11 cellular contexts compared by ENCODE assay signal in the genomic region with DNA sequence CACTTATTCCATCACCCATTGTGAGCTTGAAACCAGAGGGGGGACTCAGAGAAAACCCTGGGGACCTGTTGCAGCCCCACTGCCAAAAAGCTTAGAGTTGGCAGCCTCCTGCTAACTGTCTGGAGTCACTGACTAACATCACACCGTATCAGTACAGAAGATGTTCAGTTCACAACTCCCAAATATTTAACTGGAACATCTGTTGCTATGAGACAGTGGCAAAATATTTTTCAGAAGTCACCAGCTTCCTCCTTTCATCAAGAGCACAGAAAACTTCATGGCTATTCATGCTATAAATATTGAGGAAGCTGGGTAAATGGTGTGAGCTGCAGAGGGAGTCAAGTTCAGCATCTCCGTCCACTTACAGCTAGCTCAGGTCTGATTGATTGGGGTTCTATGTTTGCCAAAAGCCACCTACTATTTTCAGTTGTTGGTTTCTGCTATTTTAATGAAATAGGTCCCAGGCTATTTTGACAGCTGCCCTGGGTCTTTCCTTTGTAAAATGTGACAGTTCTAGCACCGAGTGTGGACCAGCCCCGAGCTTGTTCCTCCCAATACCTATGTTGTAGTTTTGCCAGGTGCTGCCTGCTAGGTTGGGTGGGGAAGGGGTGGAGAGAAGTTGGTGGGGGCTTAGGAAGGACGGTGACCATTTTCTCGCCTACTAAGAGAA. TPM values are rescaled to one million over a fixed set of nuclear protein-coding genes. Genes with fewer than 3 reads are reported as not detected.
A peak's percentile ranks its signal among the peaks of the same experiment; 100 is the strongest.
DNase-seq lines count a peak whose midpoint lies in the region; ATAC-seq, FAIRE-seq and TF ChIP-seq lines count a peak whose summit lies in the region.
"Had no signal": no experiment of that assay in that cellular context is flagged by ENCODE, and none has a peak within 500 bp of the region (broad histone marks: within the 10 kb centered on the region; RNA-seq: fewer than 3 reads in every experiment).

No MANE protein-coding gene starts in this region.

- FAIRE-seq in GM19239 (lab: Jason Lieb, UNC): peak; percentile 47
- FAIRE-seq: G401.6 had no signal

- CTCF ChIA-PET in RWPE1 (lab: Yijun Ruan, JAX): no interaction called here

- DNase-seq in GM19239 (ENCODE audit: insufficient read length, low spot score) (no peak), RWPE1 (ENCODE audit: low spot score) (no peak), foreskin keratinocyte (no peak), psoas muscle (no peak), NCI-H774 (lab: John Stamatoyannopoulos, UW) (no peak)
- DNase-seq: activated T-cell treated with anti-CD3 and anti-CD28 coated beads, Interleukin-2, amount 50 U/mL, for 4 hours; hypothalamus had no signal

- H3K36me3 ChIP-seq in psoas muscle (ENCODE audit: insufficient read depth in 1 of 2, low read depth in 1 of 2): peaks cover 0 to 32% of the 10 kb centered on the region in 2 donors

- 23 to 26% (median 24%) methylated on average over 6 of the region's 6 CpGs for WGBS in psoas muscle, 3 donors

- TF ChIP-seq CTCF in RWPE1 (conservative IDR thresholded peaks at IDR 0.05; ENCODE audit: low read depth): no peak
- TF ChIP-seq CTCF in foreskin keratinocyte (conservative IDR thresholded peaks at IDR 0.05): no peak
- TF ChIP-seq CTCF in psoas muscle (IDR thresholded peaks at IDR 0.05): no peak

- no peak overlapping the region for H3K4me3 ChIP-seq in psoas muscle

- no peaks in the 10 kb centered on the region for H3K9me3 ChIP-seq in psoas muscle

- intact Hi-C loops in psoas muscle (cut with DNase I): no loop called here

- H3K4me1 ChIP-seq in foreskin keratinocyte: peaks cover 24% of the 10 kb centered on the region
- H3K4me1 ChIP-seq in psoas muscle: peaks cover 3% of the 10 kb centered on the region

- H3K27ac ChIP-seq in RWPE1 (peak overlapping the region; percentile 63), foreskin keratinocyte (no peak overlapping the region), psoas muscle (no peak overlapping the region)

- no peaks in the 10 kb centered on the region for H3K27me3 ChIP-seq in foreskin keratinocyte
- no peaks in the 10 kb centered on the region for H3K27me3 ChIP-seq in psoas muscle (ENCODE audit: insufficient read depth in 3 of 3, low read length in 2 of 3)

- ATAC-seq in foreskin keratinocyte (peak; percentile 68), psoas muscle (peak in 3 of 4 donors; percentile 22 to 39 (median 25)), HG03135 (IDR thresholded peaks at IDR 0.05; ENCODE audit: unreplicated experiment) (no peak), HG02571 (IDR thresholded peaks at IDR 0.05; ENCODE audit: unreplicated experiment) (no peak), HG03280 (IDR thresholded peaks at IDR 0.05; ENCODE audit: unreplicated experiment) (no peak)
- ATAC-seq: activated T-cell treated with anti-CD3 and anti-CD28 coated beads, Interleukin-2, amount 50 U/mL, for 4 hours had no signal

- POLR2A ChIA-PET in RWPE1 (lab: Yijun Ruan, JAX; ENCODE audit: low non-redundant PET): no interaction called here

RNA-seq across cellular contexts. Expression of a gene that starts 9.8 kb away (rescaled TPM):
- 772 and 774 TPM in 2 replicates for total RNA-seq in foreskin keratinocyte
- polyA plus RNA-seq in foreskin keratinocyte: 680 and 693 TPM in 2 replicates
- total RNA-seq in psoas muscle: 10 to 100 TPM; 12.5 to 25.3 (median 18.5) TPM
- 10 to 100 TPM; 17.4 to 46.7 (median 23.6) TPM for polyA plus RNA-seq in psoas muscle

RNA-seq across cellular contexts. Expression of a gene that starts 59.2 kb away (rescaled TPM):
- 48.1 and 57.0 TPM in 2 replicates for total RNA-seq in foreskin keratinocyte
- 27.0 and 33.1 TPM in 2 replicates for polyA plus RNA-seq in foreskin keratinocyte
- total RNA-seq in psoas muscle: 100 to 1,000 TPM in 2 of 4 donors, 10 to 100 TPM in 2; 88.8 to 163 (median 103) TPM
- 100 to 1,000 TPM in 2 of 3 donors, 10 to 100 TPM in 1; 90.7 to 126 (median 106) TPM for polyA plus RNA-seq in psoas muscle

Comparison
In these comparisons a context has a peak if more than half of its experiments do, and no peak if none do; other contexts are left out.
1. ATAC-seq: peak in foreskin keratinocyte (single experiment) and psoas muscle (3 of 4); none in HG03135 (single experiment), HG02571 (single experiment) and HG03280 (single experiment).
2. RNA of a gene that starts 9.8 kb away (total RNA-seq): 772 to 774 TPM in foreskin keratinocyte; 12.5 to 25.3 TPM in psoas muscle; every median in the first group is over 10 times any median in the second.